1 cellular context compared by ENCODE assay signal in the genomic region with DNA sequence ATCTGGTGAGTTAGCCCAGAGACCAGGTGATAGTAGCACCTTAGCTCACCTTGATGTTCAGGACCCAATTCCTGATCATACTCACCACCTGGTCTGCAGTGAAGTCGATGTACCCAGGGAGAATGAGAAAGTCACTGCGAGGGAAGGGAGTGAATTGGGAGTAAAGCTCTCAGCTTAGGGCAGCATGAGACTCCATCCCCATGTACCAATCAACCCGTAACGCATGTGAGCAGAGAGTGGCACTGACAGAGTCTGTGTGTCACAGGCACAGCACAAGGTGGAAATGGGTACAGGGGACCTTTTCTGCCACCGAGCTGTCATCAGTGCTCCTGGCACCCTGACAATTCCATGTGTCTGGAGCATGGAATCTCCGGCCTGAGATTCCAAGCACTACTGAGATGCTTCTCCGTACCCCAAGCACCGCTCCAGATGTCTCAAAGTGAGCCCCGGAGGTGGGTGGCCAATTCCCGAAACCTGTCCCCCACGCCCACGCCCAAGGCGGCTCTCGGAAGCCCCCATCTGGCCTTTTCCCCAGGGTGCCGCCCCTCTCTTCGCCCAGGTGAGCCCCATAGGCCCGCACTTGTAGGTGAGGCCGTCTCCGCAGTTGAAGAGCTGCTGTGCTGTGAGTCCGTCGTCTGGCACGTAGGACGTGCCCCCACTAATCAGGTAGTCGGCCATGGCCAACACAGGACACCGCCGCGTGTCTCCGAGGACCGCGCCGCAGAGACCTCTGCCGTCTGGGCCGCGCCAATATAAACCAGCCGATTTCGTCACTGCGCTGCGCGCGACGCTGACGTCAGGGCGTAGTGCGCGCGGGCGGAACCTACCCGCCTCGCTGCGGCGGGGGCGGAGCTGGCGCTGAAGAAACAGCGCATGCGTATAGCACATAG.
A peak's percentile ranks its signal among the peaks of the same experiment; 100 is the strongest.
TF ChIP-seq lines count a peak whose summit lies in the region.

A gene (minus strand): TSS at position 726 of the 890 bp plus-strand sequence. CDS start 48 bp downstream, at position 678.

TF ChIP-seq in HepG2, 621 proteins besides CTCF, POLR2A, EP300 and RAD21 (continued from another document):
- TF ChIP-seq, protein P1, sequence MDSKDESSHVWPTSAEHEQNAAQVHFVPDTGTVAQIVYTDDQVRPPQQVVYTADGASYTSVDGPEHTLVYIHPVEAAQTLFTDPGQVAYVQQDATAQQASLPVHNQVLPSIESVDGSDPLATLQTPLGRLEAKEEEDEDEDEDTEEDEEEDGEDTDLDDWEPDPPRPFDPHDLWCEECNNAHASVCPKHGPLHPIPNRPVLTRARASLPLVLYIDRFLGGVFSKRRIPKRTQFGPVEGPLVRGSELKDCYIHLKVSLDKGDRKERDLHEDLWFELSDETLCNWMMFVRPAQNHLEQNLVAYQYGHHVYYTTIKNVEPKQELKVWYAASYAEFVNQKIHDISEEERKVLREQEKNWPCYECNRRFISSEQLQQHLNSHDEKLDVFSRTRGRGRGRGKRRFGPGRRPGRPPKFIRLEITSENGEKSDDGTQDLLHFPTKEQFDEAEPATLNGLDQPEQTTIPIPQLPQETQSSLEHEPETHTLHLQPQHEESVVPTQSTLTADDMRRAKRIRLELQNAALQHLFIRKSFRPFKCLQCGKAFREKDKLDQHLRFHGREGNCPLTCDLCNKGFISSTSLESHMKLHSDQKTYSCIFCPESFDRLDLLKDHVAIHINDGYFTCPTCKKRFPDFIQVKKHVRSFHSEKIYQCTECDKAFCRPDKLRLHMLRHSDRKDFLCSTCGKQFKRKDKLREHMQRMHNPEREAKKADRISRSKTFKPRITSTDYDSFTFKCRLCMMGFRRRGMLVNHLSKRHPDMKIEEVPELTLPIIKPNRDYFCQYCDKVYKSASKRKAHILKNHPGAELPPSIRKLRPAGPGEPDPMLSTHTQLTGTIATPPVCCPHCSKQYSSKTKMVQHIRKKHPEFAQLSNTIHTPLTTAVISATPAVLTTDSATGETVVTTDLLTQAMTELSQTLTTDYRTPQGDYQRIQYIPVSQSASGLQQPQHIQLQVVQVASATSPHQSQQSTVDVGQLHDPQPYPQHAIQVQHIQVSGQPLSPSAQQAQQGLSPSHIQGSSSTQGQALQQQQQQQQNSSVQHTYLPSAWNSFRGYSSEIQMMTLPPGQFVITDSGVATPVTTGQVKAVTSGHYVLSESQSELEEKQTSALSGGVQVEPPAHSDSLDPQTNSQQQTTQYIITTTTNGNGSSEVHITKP (CRISPR knock-in tag; IDR thresholded peaks at IDR 0.05; ENCODE audit: low read depth) = peak; percentile 58; the same call in 1 of the 2 replicates
- no peak for TF ChIP-seq SRF (IDR thresholded peaks at IDR 0.05; ENCODE audit: low read depth, low read length)
- TF ChIP-seq TBX2 (CRISPR knock-in tag; IDR thresholded peaks at IDR 0.05; ENCODE audit: borderline replicate concordance) = peak; percentile 85
- peak; percentile 71 for TF ChIP-seq ZNF205 (CRISPR knock-in tag; IDR thresholded peaks at IDR 0.05)
- TF ChIP-seq ATF7-NPFF (CRISPR knock-in tag; IDR thresholded peaks at IDR 0.05; ENCODE audit: low read depth) = peak; percentile 97
- TF ChIP-seq, protein P2, sequence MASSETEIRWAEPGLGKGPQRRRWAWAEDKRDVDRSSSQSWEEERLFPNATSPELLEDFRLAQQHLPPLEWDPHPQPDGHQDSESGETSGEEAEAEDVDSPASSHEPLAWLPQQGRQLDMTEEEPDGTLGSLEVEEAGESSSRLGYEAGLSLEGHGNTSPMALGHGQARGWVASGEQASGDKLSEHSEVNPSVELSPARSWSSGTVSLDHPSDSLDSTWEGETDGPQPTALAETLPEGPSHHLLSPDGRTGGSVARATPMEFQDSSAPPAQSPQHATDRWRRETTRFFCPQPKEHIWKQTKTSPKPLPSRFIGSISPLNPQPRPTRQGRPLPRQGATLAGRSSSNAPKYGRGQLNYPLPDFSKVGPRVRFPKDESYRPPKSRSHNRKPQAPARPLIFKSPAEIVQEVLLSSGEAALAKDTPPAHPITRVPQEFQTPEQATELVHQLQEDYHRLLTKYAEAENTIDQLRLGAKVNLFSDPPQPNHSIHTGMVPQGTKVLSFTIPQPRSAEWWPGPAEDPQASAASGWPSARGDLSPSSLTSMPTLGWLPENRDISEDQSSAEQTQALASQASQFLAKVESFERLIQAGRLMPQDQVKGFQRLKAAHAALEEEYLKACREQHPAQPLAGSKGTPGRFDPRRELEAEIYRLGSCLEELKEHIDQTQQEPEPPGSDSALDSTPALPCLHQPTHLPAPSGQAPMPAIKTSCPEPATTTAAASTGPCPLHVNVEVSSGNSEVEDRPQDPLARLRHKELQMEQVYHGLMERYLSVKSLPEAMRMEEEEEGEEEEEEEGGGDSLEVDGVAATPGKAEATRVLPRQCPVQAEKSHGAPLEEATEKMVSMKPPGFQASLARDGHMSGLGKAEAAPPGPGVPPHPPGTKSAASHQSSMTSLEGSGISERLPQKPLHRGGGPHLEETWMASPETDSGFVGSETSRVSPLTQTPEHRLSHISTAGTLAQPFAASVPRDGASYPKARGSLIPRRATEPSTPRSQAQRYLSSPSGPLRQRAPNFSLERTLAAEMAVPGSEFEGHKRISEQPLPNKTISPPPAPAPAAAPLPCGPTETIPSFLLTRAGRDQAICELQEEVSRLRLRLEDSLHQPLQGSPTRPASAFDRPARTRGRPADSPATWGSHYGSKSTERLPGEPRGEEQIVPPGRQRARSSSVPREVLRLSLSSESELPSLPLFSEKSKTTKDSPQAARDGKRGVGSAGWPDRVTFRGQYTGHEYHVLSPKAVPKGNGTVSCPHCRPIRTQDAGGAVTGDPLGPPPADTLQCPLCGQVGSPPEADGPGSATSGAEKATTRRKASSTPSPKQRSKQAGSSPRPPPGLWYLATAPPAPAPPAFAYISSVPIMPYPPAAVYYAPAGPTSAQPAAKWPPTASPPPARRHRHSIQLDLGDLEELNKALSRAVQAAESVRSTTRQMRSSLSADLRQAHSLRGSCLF (CRISPR knock-in tag; IDR thresholded peaks at IDR 0.05; ENCODE audit: borderline replicate concordance) = 0 out of 2 replicates have a peak, but pooled peaks have one; percentile 71
- TF ChIP-seq, protein P3, sequence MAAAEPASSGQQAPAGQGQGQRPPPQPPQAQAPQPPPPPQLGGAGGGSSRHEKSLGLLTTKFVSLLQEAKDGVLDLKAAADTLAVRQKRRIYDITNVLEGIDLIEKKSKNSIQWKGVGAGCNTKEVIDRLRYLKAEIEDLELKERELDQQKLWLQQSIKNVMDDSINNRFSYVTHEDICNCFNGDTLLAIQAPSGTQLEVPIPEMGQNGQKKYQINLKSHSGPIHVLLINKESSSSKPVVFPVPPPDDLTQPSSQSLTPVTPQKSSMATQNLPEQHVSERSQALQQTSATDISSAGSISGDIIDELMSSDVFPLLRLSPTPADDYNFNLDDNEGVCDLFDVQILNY (CRISPR knock-in tag; conservative IDR thresholded peaks at IDR 0.05) = peak; percentile 88
- peak; percentile 90; the same call in 1 of the 2 replicates for TF ChIP-seq MEIS1 (CRISPR knock-in tag; IDR thresholded peaks at IDR 0.05; ENCODE audit: borderline replicate concordance)
- TF ChIP-seq, protein P4, sequence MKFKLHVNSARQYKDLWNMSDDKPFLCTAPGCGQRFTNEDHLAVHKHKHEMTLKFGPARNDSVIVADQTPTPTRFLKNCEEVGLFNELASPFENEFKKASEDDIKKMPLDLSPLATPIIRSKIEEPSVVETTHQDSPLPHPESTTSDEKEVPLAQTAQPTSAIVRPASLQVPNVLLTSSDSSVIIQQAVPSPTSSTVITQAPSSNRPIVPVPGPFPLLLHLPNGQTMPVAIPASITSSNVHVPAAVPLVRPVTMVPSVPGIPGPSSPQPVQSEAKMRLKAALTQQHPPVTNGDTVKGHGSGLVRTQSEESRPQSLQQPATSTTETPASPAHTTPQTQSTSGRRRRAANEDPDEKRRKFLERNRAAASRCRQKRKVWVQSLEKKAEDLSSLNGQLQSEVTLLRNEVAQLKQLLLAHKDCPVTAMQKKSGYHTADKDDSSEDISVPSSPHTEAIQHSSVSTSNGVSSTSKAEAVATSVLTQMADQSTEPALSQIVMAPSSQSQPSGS (CRISPR knock-in tag; IDR thresholded peaks at IDR 0.05) = peak; percentile 98
- TF ChIP-seq, protein P5, sequence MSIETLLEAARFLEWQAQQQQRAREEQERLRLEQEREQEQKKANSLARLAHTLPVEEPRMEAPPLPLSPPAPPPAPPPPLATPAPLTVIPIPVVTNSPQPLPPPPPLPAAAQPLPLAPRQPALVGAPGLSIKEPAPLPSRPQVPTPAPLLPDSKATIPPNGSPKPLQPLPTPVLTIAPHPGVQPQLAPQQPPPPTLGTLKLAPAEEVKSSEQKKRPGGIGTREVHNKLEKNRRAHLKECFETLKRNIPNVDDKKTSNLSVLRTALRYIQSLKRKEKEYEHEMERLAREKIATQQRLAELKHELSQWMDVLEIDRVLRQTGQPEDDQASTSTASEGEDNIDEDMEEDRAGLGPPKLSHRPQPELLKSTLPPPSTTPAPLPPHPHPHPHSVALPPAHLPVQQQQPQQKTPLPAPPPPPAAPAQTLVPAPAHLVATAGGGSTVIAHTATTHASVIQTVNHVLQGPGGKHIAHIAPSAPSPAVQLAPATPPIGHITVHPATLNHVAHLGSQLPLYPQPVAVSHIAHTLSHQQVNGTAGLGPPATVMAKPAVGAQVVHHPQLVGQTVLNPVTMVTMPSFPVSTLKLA (IDR thresholded peaks at IDR 0.05) = no peak
- peak; percentile 99 for TF ChIP-seq ZNF605 (CRISPR knock-in tag; IDR thresholded peaks at IDR 0.05)
- TF ChIP-seq, protein P6, sequence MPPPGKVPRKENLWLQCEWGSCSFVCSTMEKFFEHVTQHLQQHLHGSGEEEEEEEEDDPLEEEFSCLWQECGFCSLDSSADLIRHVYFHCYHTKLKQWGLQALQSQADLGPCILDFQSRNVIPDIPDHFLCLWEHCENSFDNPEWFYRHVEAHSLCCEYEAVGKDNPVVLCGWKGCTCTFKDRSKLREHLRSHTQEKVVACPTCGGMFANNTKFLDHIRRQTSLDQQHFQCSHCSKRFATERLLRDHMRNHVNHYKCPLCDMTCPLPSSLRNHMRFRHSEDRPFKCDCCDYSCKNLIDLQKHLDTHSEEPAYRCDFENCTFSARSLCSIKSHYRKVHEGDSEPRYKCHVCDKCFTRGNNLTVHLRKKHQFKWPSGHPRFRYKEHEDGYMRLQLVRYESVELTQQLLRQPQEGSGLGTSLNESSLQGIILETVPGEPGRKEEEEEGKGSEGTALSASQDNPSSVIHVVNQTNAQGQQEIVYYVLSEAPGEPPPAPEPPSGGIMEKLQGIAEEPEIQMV (CRISPR knock-in tag; IDR thresholded peaks at IDR 0.05; ENCODE audit: low read depth) = peak; percentile 81; the same call in 1 of the 2 replicates
- no peak for TF ChIP-seq ZNF33A (CRISPR knock-in tag; IDR thresholded peaks at IDR 0.05; ENCODE audit: borderline replicate concordance)
- peak; percentile 71; the same call in 1 of the 2 replicates for TF ChIP-seq ZNF75D (CRISPR knock-in tag; IDR thresholded peaks at IDR 0.05; ENCODE audit: borderline replicate concordance)
- TF ChIP-seq, protein P7, sequence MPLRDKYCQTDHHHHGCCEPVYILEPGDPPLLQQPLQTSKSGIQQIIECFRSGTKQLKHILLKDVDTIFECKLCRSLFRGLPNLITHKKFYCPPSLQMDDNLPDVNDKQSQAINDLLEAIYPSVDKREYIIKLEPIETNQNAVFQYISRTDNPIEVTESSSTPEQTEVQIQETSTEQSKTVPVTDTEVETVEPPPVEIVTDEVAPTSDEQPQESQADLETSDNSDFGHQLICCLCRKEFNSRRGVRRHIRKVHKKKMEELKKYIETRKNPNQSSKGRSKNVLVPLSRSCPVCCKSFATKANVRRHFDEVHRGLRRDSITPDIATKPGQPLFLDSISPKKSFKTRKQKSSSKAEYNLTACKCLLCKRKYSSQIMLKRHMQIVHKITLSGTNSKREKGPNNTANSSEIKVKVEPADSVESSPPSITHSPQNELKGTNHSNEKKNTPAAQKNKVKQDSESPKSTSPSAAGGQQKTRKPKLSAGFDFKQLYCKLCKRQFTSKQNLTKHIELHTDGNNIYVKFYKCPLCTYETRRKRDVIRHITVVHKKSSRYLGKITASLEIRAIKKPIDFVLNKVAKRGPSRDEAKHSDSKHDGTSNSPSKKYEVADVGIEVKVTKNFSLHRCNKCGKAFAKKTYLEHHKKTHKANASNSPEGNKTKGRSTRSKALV (CRISPR knock-in tag; IDR thresholded peaks at IDR 0.05) = no peak; the same call in none of the 2 replicates
- TF ChIP-seq ZSCAN29 (CRISPR knock-in tag; conservative IDR thresholded peaks at IDR 0.05) = 0 out of 2 replicates have a peak, but pooled peaks have one; percentile 55
- no peak for TF ChIP-seq ZNF282 (IDR thresholded peaks at IDR 0.05; ENCODE audit: partially characterized antibody)
- peak; percentile 97 for TF ChIP-seq CEBPG (CRISPR knock-in tag; IDR thresholded peaks at IDR 0.05)
- TF ChIP-seq, protein P8, sequence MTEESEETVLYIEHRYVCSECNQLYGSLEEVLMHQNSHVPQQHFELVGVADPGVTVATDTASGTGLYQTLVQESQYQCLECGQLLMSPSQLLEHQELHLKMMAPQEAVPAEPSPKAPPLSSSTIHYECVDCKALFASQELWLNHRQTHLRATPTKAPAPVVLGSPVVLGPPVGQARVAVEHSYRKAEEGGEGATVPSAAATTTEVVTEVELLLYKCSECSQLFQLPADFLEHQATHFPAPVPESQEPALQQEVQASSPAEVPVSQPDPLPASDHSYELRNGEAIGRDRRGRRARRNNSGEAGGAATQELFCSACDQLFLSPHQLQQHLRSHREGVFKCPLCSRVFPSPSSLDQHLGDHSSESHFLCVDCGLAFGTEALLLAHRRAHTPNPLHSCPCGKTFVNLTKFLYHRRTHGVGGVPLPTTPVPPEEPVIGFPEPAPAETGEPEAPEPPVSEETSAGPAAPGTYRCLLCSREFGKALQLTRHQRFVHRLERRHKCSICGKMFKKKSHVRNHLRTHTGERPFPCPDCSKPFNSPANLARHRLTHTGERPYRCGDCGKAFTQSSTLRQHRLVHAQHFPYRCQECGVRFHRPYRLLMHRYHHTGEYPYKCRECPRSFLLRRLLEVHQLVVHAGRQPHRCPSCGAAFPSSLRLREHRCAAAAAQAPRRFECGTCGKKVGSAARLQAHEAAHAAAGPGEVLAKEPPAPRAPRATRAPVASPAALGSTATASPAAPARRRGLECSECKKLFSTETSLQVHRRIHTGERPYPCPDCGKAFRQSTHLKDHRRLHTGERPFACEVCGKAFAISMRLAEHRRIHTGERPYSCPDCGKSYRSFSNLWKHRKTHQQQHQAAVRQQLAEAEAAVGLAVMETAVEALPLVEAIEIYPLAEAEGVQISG (CRISPR knock-in tag; IDR thresholded peaks at IDR 0.05) = peak; percentile 94
- peak; percentile 97; the same call in 1 of the 2 replicates for TF ChIP-seq KDM5B (CRISPR knock-in tag; IDR thresholded peaks at IDR 0.05; ENCODE audit: borderline replicate concordance)
- TF ChIP-seq ZNF678 (CRISPR knock-in tag; IDR thresholded peaks at IDR 0.05) = peak; percentile 73; the same call in 1 of the 2 replicates
- TF ChIP-seq POLR2AphosphoS5 (IDR thresholded peaks at IDR 0.05; ENCODE audit: low read depth, low read length) = peak; percentile 98
- peak; percentile 88; the same call in 1 of the 2 replicates for TF ChIP-seq ZNF598 (CRISPR knock-in tag; IDR thresholded peaks at IDR 0.05; ENCODE audit: borderline replicate concordance)
- peak; percentile 93 for TF ChIP-seq ZFP37 (CRISPR knock-in tag; IDR thresholded peaks at IDR 0.05; ENCODE audit: borderline replicate concordance)
- TF ChIP-seq, protein P9, sequence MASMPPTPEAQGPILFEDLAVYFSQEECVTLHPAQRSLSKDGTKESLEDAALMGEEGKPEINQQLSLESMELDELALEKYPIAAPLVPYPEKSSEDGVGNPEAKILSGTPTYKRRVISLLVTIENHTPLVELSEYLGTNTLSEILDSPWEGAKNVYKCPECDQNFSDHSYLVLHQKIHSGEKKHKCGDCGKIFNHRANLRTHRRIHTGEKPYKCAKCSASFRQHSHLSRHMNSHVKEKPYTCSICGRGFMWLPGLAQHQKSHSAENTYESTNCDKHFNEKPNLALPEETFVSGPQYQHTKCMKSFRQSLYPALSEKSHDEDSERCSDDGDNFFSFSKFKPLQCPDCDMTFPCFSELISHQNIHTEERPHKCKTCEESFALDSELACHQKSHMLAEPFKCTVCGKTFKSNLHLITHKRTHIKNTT (CRISPR knock-in tag; IDR thresholded peaks at IDR 0.05) = 0 out of 2 replicates have a peak, but pooled peaks have one; percentile 76
